In genomic region chr15:75171408-75171807, GRCh38 we compare ENCODE assay signal across 10 cellular contexts. TPM values are rescaled to one million over a fixed set of nuclear protein-coding genes. Genes with fewer than 3 reads are reported as not detected.
DNase-seq lines count a peak whose midpoint lies in the region; ATAC-seq and TF ChIP-seq lines count a peak whose summit lies in the region.
"Had no signal": no experiment of that assay in that cellular context is flagged by ENCODE, and none has a peak within 500 bp of the region (broad histone marks: within the 10 kb centered on the region; RNA-seq: fewer than 3 reads in every experiment).

No MANE protein-coding gene starts in this region.

- DNase-seq in activated T-cell treated with anti-CD3 and anti-CD28 coated beads, Interleukin-2, amount 50 U/mL, for 24 hours, result no peak
- DNase-seq in activated T-cell treated with anti-CD3 and anti-CD28 coated beads, Interleukin-2, amount 50 U/mL, for 1 hour, result no peak
- DNase-seq in SIG-M5 (lab: John Stamatoyannopoulos, UW) (peak; percentile 68), epithelial cell of esophagus (ENCODE audit: low read depth) (peak; percentile 49), left ventricle myocardium superior (no peak), OCI-M2 (lab: John Stamatoyannopoulos, UW; ENCODE audit: unreplicated experiment) (no peak)
- peak; percentile 22 to 54 for DNase-seq in stimulated activated naive CD8-positive, alpha-beta T cell treated with anti-CD3 and anti-CD28 coated beads, Interleukin-15, amount 100 ng/mL, for 72 hours
- no peak for DNase-seq in CD8-positive, alpha-beta T cell
- DNase-seq: T-helper 9 cell had no signal

- peak; percentile 93 for ATAC-seq in stimulated activated naive CD8-positive, alpha-beta T cell treated with anti-CD3 and anti-CD28 coated beads, Interleukin-15, amount 100 ng/mL, for 72 hours
- no peak for ATAC-seq in left ventricle myocardium superior
- ATAC-seq in CD8-positive, alpha-beta T cell, result no peak

- H3K27me3 ChIP-seq in CD8-positive, alpha-beta T cell (ENCODE audit: insufficient read depth, low read length), result no peaks in the 10 kb centered on the region

- peaks cover 2% of the 10 kb centered on the region for H3K27me3 Mint-ChIP-seq in activated T-cell treated with anti-CD3 and anti-CD28 coated beads, Interleukin-2, amount 50 U/mL, for 24 hours
- peaks cover 28% of the 10 kb centered on the region for H3K27me3 Mint-ChIP-seq in stimulated activated naive CD8-positive, alpha-beta T cell treated with anti-CD3 and anti-CD28 coated beads, Interleukin-15, amount 100 ng/mL, for 72 hours
- H3K27me3 Mint-ChIP-seq in CD8-positive, alpha-beta T cell (ENCODE audit: low read depth), result peaks cover 6% of the 10 kb centered on the region

- no peaks in the 10 kb centered on the region for H3K4me1 ChIP-seq in CD8-positive, alpha-beta T cell (ENCODE audit: insufficient read depth, low read length)

- peaks cover 41% of the 10 kb centered on the region for H3K4me1 Mint-ChIP-seq in activated T-cell treated with anti-CD3 and anti-CD28 coated beads, Interleukin-2, amount 50 U/mL, for 24 hours (ENCODE audit: low read depth)
- H3K4me1 Mint-ChIP-seq in stimulated activated naive CD8-positive, alpha-beta T cell treated with anti-CD3 and anti-CD28 coated beads, Interleukin-15, amount 100 ng/mL, for 72 hours, result peaks cover 33% of the 10 kb centered on the region
- peaks cover 3% of the 10 kb centered on the region for H3K4me1 Mint-ChIP-seq in CD8-positive, alpha-beta T cell (ENCODE audit: low read depth)

- no peak overlapping the region for H3K4me3 ChIP-seq in epithelial cell of esophagus (ENCODE audit: low read length)
- no peak overlapping the region for H3K4me3 ChIP-seq in CD8-positive, alpha-beta T cell (ENCODE audit: low read depth, low read length)

- peak overlapping the region; percentile 9 for H3K27ac Mint-ChIP-seq in activated T-cell treated with anti-CD3 and anti-CD28 coated beads, Interleukin-2, amount 50 U/mL, for 24 hours
- no peak overlapping the region for H3K27ac Mint-ChIP-seq in stimulated activated naive CD8-positive, alpha-beta T cell treated with anti-CD3 and anti-CD28 coated beads, Interleukin-15, amount 100 ng/mL, for 72 hours
- H3K27ac Mint-ChIP-seq in CD8-positive, alpha-beta T cell, result no peak overlapping the region

- no peak overlapping the region for H3K4me3 Mint-ChIP-seq in activated T-cell treated with anti-CD3 and anti-CD28 coated beads, Interleukin-2, amount 50 U/mL, for 24 hours
- H3K4me3 Mint-ChIP-seq in stimulated activated naive CD8-positive, alpha-beta T cell treated with anti-CD3 and anti-CD28 coated beads, Interleukin-15, amount 100 ng/mL, for 72 hours, result peak overlapping the region; percentile 25 to 33
- no peak overlapping the region for H3K4me3 Mint-ChIP-seq in CD8-positive, alpha-beta T cell
- H3K4me3 Mint-ChIP-seq: CD4-positive, CD25-positive, alpha-beta regulatory T cell had no signal

- CTCF ChIA-PET in CD8-positive, alpha-beta T cell (lab: Charles Lee), result no interaction called here

- no peak for TF ChIP-seq CTCF in epithelial cell of esophagus (IDR thresholded peaks at IDR 0.05; ENCODE audit: insufficient read depth, low read depth, low read length, missing control alignments)
- TF ChIP-seq CTCF in CD8-positive, alpha-beta T cell (IDR thresholded peaks at IDR 0.05), result no peak

- no peaks in the 10 kb centered on the region for H3K36me3 ChIP-seq in CD8-positive, alpha-beta T cell (ENCODE audit: insufficient read depth, low read length)

- intact Hi-C loops in left ventricle myocardium superior (cut with micrococcal nuclease), result no loop called here
- intact Hi-C loops in CD8-positive, alpha-beta T cell (cut with DNase I, micrococcal nuclease), result no loop called here

- no peaks in the 10 kb centered on the region for H3K9me3 ChIP-seq in CD8-positive, alpha-beta T cell (ENCODE audit: low read length)

- H3K36me3 Mint-ChIP-seq in activated T-cell treated with anti-CD3 and anti-CD28 coated beads, Interleukin-2, amount 50 U/mL, for 24 hours (ENCODE audit: low read depth), result no peaks in the 10 kb centered on the region
- H3K36me3 Mint-ChIP-seq in CD8-positive, alpha-beta T cell, result no peaks in the 10 kb centered on the region
- H3K36me3 Mint-ChIP-seq: CD4-positive, CD25-positive, alpha-beta regulatory T cell had no signal

- POLR2A ChIA-PET in CD8-positive, alpha-beta T cell (lab: Charles Lee), result no interaction called here

- H3K27ac ChIP-seq in CD8-positive, alpha-beta T cell (ENCODE audit: low read depth, low read length), result no peak overlapping the region

- H3K9me3 Mint-ChIP-seq in activated T-cell treated with anti-CD3 and anti-CD28 coated beads, Interleukin-2, amount 50 U/mL, for 24 hours, result no peaks in the 10 kb centered on the region
- H3K9me3 Mint-ChIP-seq in stimulated activated naive CD8-positive, alpha-beta T cell treated with anti-CD3 and anti-CD28 coated beads, Interleukin-15, amount 100 ng/mL, for 72 hours, result peaks cover 10 to 12% of the 10 kb centered on the region in 2 donors
- H3K9me3 Mint-ChIP-seq in CD8-positive, alpha-beta T cell, result no peaks in the 10 kb centered on the region

RNA-seq across cellular contexts. Expression of gene C15orf39, which starts 30.3 kb away (rescaled TPM):
- 14.8 TPM for total RNA-seq in left ventricle myocardium superior
- 10 to 100 TPM; 36.6 to 37.6 TPM for total RNA-seq in CD8-positive, alpha-beta T cell

Comparison
In these comparisons a context has a peak if more than half of its experiments do, and no peak if none do; other contexts are left out.
1. DNase-seq: peak in SIG-M5 (single experiment), epithelial cell of esophagus (single experiment) and stimulated activated naive CD8-positive, alpha-beta T cell treated with anti-CD3 and anti-CD28 coated beads, Interleukin-15, amount 100 ng/mL, for 72 hours (2 of 2); none in activated T-cell treated with anti-CD3 and anti-CD28 coated beads, Interleukin-2, amount 50 U/mL, for 24 hours (single experiment), activated T-cell treated with anti-CD3 and anti-CD28 coated beads, Interleukin-2, amount 50 U/mL, for 1 hour (single experiment), left ventricle myocardium superior (single experiment), OCI-M2 (single experiment) and CD8-positive, alpha-beta T cell (0 of 7).
2. H3K4me3 Mint-ChIP-seq: peak in stimulated activated naive CD8-positive, alpha-beta T cell treated with anti-CD3 and anti-CD28 coated beads, Interleukin-15, amount 100 ng/mL, for 72 hours (2 of 2); none in activated T-cell treated with anti-CD3 and anti-CD28 coated beads, Interleukin-2, amount 50 U/mL, for 24 hours (single experiment) and CD8-positive, alpha-beta T cell (single experiment).